ENCODE assay signal across 13 cellular contexts in the genomic region with DNA sequence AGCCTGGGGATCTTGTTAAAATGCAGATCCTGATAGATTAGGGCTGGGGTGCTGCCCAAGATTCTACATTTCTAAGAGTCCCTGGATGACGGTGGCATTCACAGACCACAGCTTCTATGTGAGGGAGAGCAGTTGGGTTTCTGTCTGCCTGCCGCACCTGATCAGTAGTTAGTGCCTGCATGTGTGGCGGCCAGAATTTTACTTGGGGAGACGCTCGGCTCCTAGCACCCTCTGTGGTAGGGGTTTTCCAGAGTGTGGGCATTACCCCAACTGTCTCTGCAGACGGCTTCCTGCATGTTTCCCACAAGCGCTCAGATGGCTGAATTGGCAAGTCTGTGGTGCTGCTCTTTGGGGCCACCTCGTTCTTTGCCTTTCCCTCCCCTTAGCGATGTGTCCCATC. TPM values are rescaled to one million over a fixed set of nuclear protein-coding genes. Genes with fewer than 3 reads are reported as not detected.
A peak's percentile ranks its signal among the peaks of the same experiment; 100 is the strongest.
DNase-seq lines count a peak whose midpoint lies in the region.
"Had no signal": no experiment of that assay in that cellular context is flagged by ENCODE, and none has a peak within 500 bp of the region (broad histone marks: within the 10 kb centered on the region; RNA-seq: fewer than 3 reads in every experiment).

No MANE protein-coding gene starts in this region.

- peak overlapping the region; percentile 5 for H3K27ac ChIP-seq in temporal lobe (ENCODE audit: low read depth, low read length)

- CTCF ChIA-PET in activated naive CD4-positive, alpha-beta T cell treated with anti-CD3 and anti-CD28 coated beads for 36 hours (lab: Charles Lee) = interaction anchor here (1.2 to 4.2 kb wide), 2 partner anchors 21 to 302 kb away, joined by 3 to 20 read pairs; no protein-coding TSS in a partner anchor

- peak; percentile 69 for DNase-seq in activated naive CD4-positive, alpha-beta T cell treated with anti-CD3 and anti-CD28 coated beads for 36 hours
- no peak for DNase-seq in activated naive CD4-positive, alpha-beta T cell treated with anti-CD3 and anti-CD28 coated beads, Interleukin-2, amount 50 U/mL, for 16 hours
- peak; percentile 32 for DNase-seq in activated T-helper 1 cell treated with anti-CD3 and anti-CD28 coated beads, Interleukin-12 subunit alpha, Interleukin-12 subunit beta, Interleukin-2, Interleukin-4 antibody, amounts not matched to agents 30 ng/mL and 10 ng/mL and 1 ng/mL, durations not matched to agents 14 hours and 24 hours and 36 hours (ENCODE audit: low spot score)
- no peak for DNase-seq in immature natural killer cell
- DNase-seq in NCI-H2171 treated with DMSO at 0.1 percent for 48 hours (lab: John Stamatoyannopoulos, UW) = no peak
- DNase-seq in NCI-H748 treated with DMSO at 0.1 percent for 48 hours (lab: John Stamatoyannopoulos, UW) = no peak
- DNase-seq in HT-29 (ENCODE audit: low spot score) = no peak
- DNase-seq: cerebellar nuclear complex, KBM-7, NCI-H187 treated with DMSO at 0.1 percent for 48 hours had no signal

- peak overlapping the region; percentile 70 for H3K27ac Mint-ChIP-seq in activated naive CD4-positive, alpha-beta T cell treated with anti-CD3 and anti-CD28 coated beads for 36 hours
- peak overlapping the region; percentile 82 for H3K27ac Mint-ChIP-seq in activated T-helper 1 cell treated with anti-CD3 and anti-CD28 coated beads, Interleukin-12 subunit alpha, Interleukin-12 subunit beta, Interleukin-2, Interleukin-4 antibody, amounts not matched to agents 30 ng/mL and 10 ng/mL and 1 ng/mL, durations not matched to agents 14 hours and 24 hours and 36 hours
- H3K27ac Mint-ChIP-seq in immature natural killer cell = peak overlapping the region in 4 of 6 donors; percentile 60 to 81 (median 70)
- H3K27ac Mint-ChIP-seq: type B pancreatic cell had no signal

- no peaks in the 10 kb centered on the region for H3K9me3 Mint-ChIP-seq in activated naive CD4-positive, alpha-beta T cell treated with anti-CD3 and anti-CD28 coated beads for 36 hours
- H3K9me3 Mint-ChIP-seq in activated T-helper 1 cell treated with anti-CD3 and anti-CD28 coated beads, Interleukin-12 subunit alpha, Interleukin-12 subunit beta, Interleukin-2, Interleukin-4 antibody, amounts not matched to agents 30 ng/mL and 10 ng/mL and 1 ng/mL, durations not matched to agents 14 hours and 24 hours and 36 hours = no peaks in the 10 kb centered on the region
- no peaks in the 10 kb centered on the region for H3K9me3 Mint-ChIP-seq in immature natural killer cell
- H3K9me3 Mint-ChIP-seq: type B pancreatic cell had no signal

- intact Hi-C loops in activated naive CD4-positive, alpha-beta T cell treated with anti-CD3 and anti-CD28 coated beads for 36 hours (cut with micrococcal nuclease) = loop anchor here (1.0 to 5.0 kb wide), 2 partner anchors 34 to 257 kb away; partner anchors contain the start of gene FANCD2
- intact Hi-C loops in activated T-helper 1 cell treated with anti-CD3 and anti-CD28 coated beads, Interleukin-12 subunit alpha, Interleukin-12 subunit beta, Interleukin-2, Interleukin-4 antibody, amounts not matched to agents 30 ng/mL and 10 ng/mL and 1 ng/mL, durations not matched to agents 14 hours and 24 hours and 36 hours (cut with micrococcal nuclease) = loop anchor here (2.0 kb wide), 1 partner anchor 34 kb away; no protein-coding TSS in a partner anchor

- peaks cover 25% of the 10 kb centered on the region for H3K36me3 Mint-ChIP-seq in activated naive CD4-positive, alpha-beta T cell treated with anti-CD3 and anti-CD28 coated beads for 36 hours (ENCODE audit: low read depth)
- H3K36me3 Mint-ChIP-seq in activated T-helper 1 cell treated with anti-CD3 and anti-CD28 coated beads, Interleukin-12 subunit alpha, Interleukin-12 subunit beta, Interleukin-2, Interleukin-4 antibody, amounts not matched to agents 30 ng/mL and 10 ng/mL and 1 ng/mL, durations not matched to agents 14 hours and 24 hours and 36 hours (ENCODE audit: low read depth) = peaks cover 62% of the 10 kb centered on the region
- peaks cover 4 to 10% (median 7%) of the 10 kb centered on the region in 3 donors for H3K36me3 Mint-ChIP-seq in immature natural killer cell
- H3K36me3 Mint-ChIP-seq: type B pancreatic cell had no signal

- H3K27me3 Mint-ChIP-seq in activated naive CD4-positive, alpha-beta T cell treated with anti-CD3 and anti-CD28 coated beads for 36 hours (ENCODE audit: low read depth) = no peaks in the 10 kb centered on the region
- H3K27me3 Mint-ChIP-seq in activated T-helper 1 cell treated with anti-CD3 and anti-CD28 coated beads, Interleukin-12 subunit alpha, Interleukin-12 subunit beta, Interleukin-2, Interleukin-4 antibody, amounts not matched to agents 30 ng/mL and 10 ng/mL and 1 ng/mL, durations not matched to agents 14 hours and 24 hours and 36 hours (ENCODE audit: insufficient read depth) = no peaks in the 10 kb centered on the region
- H3K27me3 Mint-ChIP-seq in immature natural killer cell (ENCODE audit: low read depth in 3 of 3) = peaks cover 0 to 3% (median 0%) of the 10 kb centered on the region in 3 donors
- H3K27me3 Mint-ChIP-seq: type B pancreatic cell had no signal

- no peak overlapping the region for H3K4me3 Mint-ChIP-seq in activated naive CD4-positive, alpha-beta T cell treated with anti-CD3 and anti-CD28 coated beads for 36 hours
- H3K4me3 Mint-ChIP-seq in activated T-helper 1 cell treated with anti-CD3 and anti-CD28 coated beads, Interleukin-12 subunit alpha, Interleukin-12 subunit beta, Interleukin-2, Interleukin-4 antibody, amounts not matched to agents 30 ng/mL and 10 ng/mL and 1 ng/mL, durations not matched to agents 14 hours and 24 hours and 36 hours = peak overlapping the region; percentile 50
- H3K4me3 Mint-ChIP-seq in immature natural killer cell = peak overlapping the region in 1 of 5 donors; percentile 23
- H3K4me3 Mint-ChIP-seq: type B pancreatic cell had no signal

- H3K4me1 Mint-ChIP-seq in activated naive CD4-positive, alpha-beta T cell treated with anti-CD3 and anti-CD28 coated beads for 36 hours (ENCODE audit: low read depth) = peaks cover 55% of the 10 kb centered on the region
- peaks cover 62% of the 10 kb centered on the region for H3K4me1 Mint-ChIP-seq in activated T-helper 1 cell treated with anti-CD3 and anti-CD28 coated beads, Interleukin-12 subunit alpha, Interleukin-12 subunit beta, Interleukin-2, Interleukin-4 antibody, amounts not matched to agents 30 ng/mL and 10 ng/mL and 1 ng/mL, durations not matched to agents 14 hours and 24 hours and 36 hours (ENCODE audit: low read depth)
- H3K4me1 Mint-ChIP-seq in immature natural killer cell = peaks cover 15 to 32% of the 10 kb centered on the region in 2 donors

RNA-seq across cellular contexts. Expression of gene GHRL, which starts 8.3 kb away (rescaled TPM):
- total RNA-seq in activated naive CD4-positive, alpha-beta T cell treated with anti-CD3 and anti-CD28 coated beads for 36 hours = not detected
- total RNA-seq in activated T-helper 1 cell treated with anti-CD3 and anti-CD28 coated beads, Interleukin-12 subunit alpha, Interleukin-12 subunit beta, Interleukin-2, Interleukin-4 antibody, amounts not matched to agents 30 ng/mL and 10 ng/mL and 1 ng/mL, durations not matched to agents 14 hours and 24 hours and 36 hours = 1.8 and 2.4 TPM in 2 replicates
- 1 to 10 TPM in 2 of 3 donors, under 1 TPM in 1; 0.94 to 8.3 (median 1.7) TPM for polyA plus RNA-seq in immature natural killer cell
- total RNA-seq in temporal lobe = 0.25 TPM
- not detected in 2 replicates for total RNA-seq in HT-29 (2014; rRNA removed; shearing (Covaris generic))
- total RNA-seq: renal cortical epithelial cell had no signal

RNA-seq across cellular contexts. Expression of gene TATDN2, which starts 36.2 kb away (rescaled TPM):
- total RNA-seq in activated naive CD4-positive, alpha-beta T cell treated with anti-CD3 and anti-CD28 coated beads for 36 hours = 10 to 100 TPM; 25.8 to 28.1 TPM
- total RNA-seq in activated T-helper 1 cell treated with anti-CD3 and anti-CD28 coated beads, Interleukin-12 subunit alpha, Interleukin-12 subunit beta, Interleukin-2, Interleukin-4 antibody, amounts not matched to agents 30 ng/mL and 10 ng/mL and 1 ng/mL, durations not matched to agents 14 hours and 24 hours and 36 hours = 80.4 and 81.5 TPM in 2 replicates
- 10 to 100 TPM in 2 of 3 donors, 1 to 10 TPM in 1; 8.4 to 27.7 (median 10.6) TPM for polyA plus RNA-seq in immature natural killer cell
- total RNA-seq in temporal lobe = 25.8 TPM
- 6.7 and 6.8 TPM in 2 replicates for total RNA-seq in HT-29 (2014; rRNA removed; shearing (Covaris generic))

RNA-seq across cellular contexts. Expression of gene SEC13, which starts 36.4 kb away (rescaled TPM):
- 100 to 1,000 TPM in 1 of 2 experiments, 10 to 100 TPM in 1; 98.1 to 100 TPM for total RNA-seq in activated naive CD4-positive, alpha-beta T cell treated with anti-CD3 and anti-CD28 coated beads for 36 hours
- total RNA-seq in activated T-helper 1 cell treated with anti-CD3 and anti-CD28 coated beads, Interleukin-12 subunit alpha, Interleukin-12 subunit beta, Interleukin-2, Interleukin-4 antibody, amounts not matched to agents 30 ng/mL and 10 ng/mL and 1 ng/mL, durations not matched to agents 14 hours and 24 hours and 36 hours = 140 and 142 TPM in 2 replicates
- polyA plus RNA-seq in immature natural killer cell = 100 to 1,000 TPM; 157 to 162 (median 162) TPM
- 50.9 TPM for total RNA-seq in temporal lobe
- 152 and 162 TPM in 2 replicates for total RNA-seq in HT-29 (2014; rRNA removed; shearing (Covaris generic))

Comparison
In these comparisons a context has a peak if more than half of its experiments do, and no peak if none do; other contexts are left out.
1. DNase-seq: peak in activated naive CD4-positive, alpha-beta T cell treated with anti-CD3 and anti-CD28 coated beads for 36 hours (single experiment) and activated T-helper 1 cell treated with anti-CD3 and anti-CD28 coated beads, Interleukin-12 subunit alpha, Interleukin-12 subunit beta, Interleukin-2, Interleukin-4 antibody, amounts not matched to agents 30 ng/mL and 10 ng/mL and 1 ng/mL, durations not matched to agents 14 hours and 24 hours and 36 hours (single experiment); none in activated naive CD4-positive, alpha-beta T cell treated with anti-CD3 and anti-CD28 coated beads, Interleukin-2, amount 50 U/mL, for 16 hours (single experiment), immature natural killer cell (0 of 3), NCI-H2171 treated with DMSO at 0.1 percent for 48 hours (single experiment), NCI-H748 treated with DMSO at 0.1 percent for 48 hours (single experiment) and HT-29 (single experiment).
2. Peak in every context shown above with its lines, with median percentiles within 50 percentile points of each other: H3K27ac Mint-ChIP-seq.